ENCODE assay signal across 3 cellular contexts in genomic region chr3:111981457-111981763, GRCh38.
TF ChIP-seq lines count a peak whose summit lies in the region.

No MANE protein-coding gene starts in this region.

TF ChIP-seq in SK-N-SH, 30 proteins besides CTCF, POLR2A, EP300 and RAD21:
- no peak for TF ChIP-seq USF2 (IDR thresholded peaks at IDR 0.05; ENCODE audit: borderline replicate concordance, low read depth, low read length)

TF ChIP-seq in SK-N-SH treated with all-trans-retinoic acid at 6 μM for 48 hours, 23 proteins besides CTCF, POLR2A, EP300 and RAD21:
- TF ChIP-seq ZFP30 (CRISPR knock-in tag; IDR thresholded peaks at IDR 0.05) (no peak), SNAI2 (CRISPR knock-in tag; IDR thresholded peaks at IDR 0.05) (no peak), PATZ1 (CRISPR knock-in tag; IDR thresholded peaks at IDR 0.05; ENCODE audit: borderline replicate concordance) (no peak), CSDC2 (CRISPR knock-in tag; IDR thresholded peaks at IDR 0.05) (no peak), GLIS3 (CRISPR knock-in tag; IDR thresholded peaks at IDR 0.05) (no peak), ZNF565 (CRISPR knock-in tag; conservative IDR thresholded peaks at IDR 0.05; ENCODE audit: low read depth) (no peak), TCF4 (CRISPR knock-in tag; IDR thresholded peaks at IDR 0.05; ENCODE audit: borderline replicate concordance) (no peak), OSR1 (CRISPR knock-in tag; IDR thresholded peaks at IDR 0.05) (no peak), ZFP3 (CRISPR knock-in tag; IDR thresholded peaks at IDR 0.05) (no peak), ZC3H10 (CRISPR knock-in tag; IDR thresholded peaks at IDR 0.05) (no peak), CSRNP3 (CRISPR knock-in tag; IDR thresholded peaks at IDR 0.05) (no peak), ZNF8 (CRISPR knock-in tag; IDR thresholded peaks at IDR 0.05) (no peak), ZNF70 (CRISPR knock-in tag; IDR thresholded peaks at IDR 0.05) (no peak), RARB (CRISPR knock-in tag; IDR thresholded peaks at IDR 0.05) (no peak), ESRRG (CRISPR knock-in tag; IDR thresholded peaks at IDR 0.05) (no peak), BACH2 (CRISPR knock-in tag; IDR thresholded peaks at IDR 0.05; ENCODE audit: borderline replicate concordance) (no peak)
- TF ChIP-seq, protein P1, sequence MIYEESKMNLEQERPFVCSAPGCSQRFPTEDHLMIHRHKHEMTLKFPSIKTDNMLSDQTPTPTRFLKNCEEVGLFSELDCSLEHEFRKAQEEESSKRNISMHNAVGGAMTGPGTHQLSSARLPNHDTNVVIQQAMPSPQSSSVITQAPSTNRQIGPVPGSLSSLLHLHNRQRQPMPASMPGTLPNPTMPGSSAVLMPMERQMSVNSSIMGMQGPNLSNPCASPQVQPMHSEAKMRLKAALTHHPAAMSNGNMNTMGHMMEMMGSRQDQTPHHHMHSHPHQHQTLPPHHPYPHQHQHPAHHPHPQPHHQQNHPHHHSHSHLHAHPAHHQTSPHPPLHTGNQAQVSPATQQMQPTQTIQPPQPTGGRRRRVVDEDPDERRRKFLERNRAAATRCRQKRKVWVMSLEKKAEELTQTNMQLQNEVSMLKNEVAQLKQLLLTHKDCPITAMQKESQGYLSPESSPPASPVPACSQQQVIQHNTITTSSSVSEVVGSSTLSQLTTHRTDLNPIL (CRISPR knock-in tag; IDR thresholded peaks at IDR 0.05; ENCODE audit: low read depth): no peak
TF ChIP-seq in SK-N-SH treated with all-trans-retinoic acid at 6 μM for 48 hours: peak in this region for 0.

TF ChIP-seq in HCT116, 20 proteins besides CTCF, POLR2A, EP300 and RAD21:
- TF ChIP-seq CEBPB (IDR thresholded peaks at IDR 0.05; ENCODE audit: low read depth): no peak
- TF ChIP-seq POLR2AphosphoS5 (IDR thresholded peaks at IDR 0.05; ENCODE audit: low read depth, low read length): 0 out of 2 replicates have a peak, but pooled peaks have one; percentile 4
